Comparison of ENCODE assay signal across 2 cellular contexts in the genomic region with DNA sequence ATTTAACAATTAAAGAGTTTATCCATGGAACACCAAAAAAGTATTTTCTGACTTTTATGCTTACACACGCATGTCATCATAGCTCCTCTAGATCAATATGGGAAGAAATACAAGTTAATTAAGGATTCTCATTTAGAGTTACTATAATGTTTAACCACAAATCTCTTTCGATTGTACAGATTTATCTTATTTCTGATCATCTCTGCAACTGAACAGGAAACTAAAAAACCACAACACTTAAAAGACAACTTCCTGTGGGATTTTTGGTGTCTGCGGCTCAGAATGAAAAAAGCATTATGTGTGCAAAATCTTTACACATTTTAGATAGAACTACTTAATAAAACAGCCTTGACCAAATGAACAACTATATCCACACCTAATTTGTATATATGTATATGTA.
TF ChIP-seq lines count a peak whose summit lies in the region.

No MANE protein-coding gene starts in this region.

TF ChIP-seq in SK-N-SH, 30 proteins besides CTCF, POLR2A, EP300 and RAD21:
- TF ChIP-seq, protein P1, sequence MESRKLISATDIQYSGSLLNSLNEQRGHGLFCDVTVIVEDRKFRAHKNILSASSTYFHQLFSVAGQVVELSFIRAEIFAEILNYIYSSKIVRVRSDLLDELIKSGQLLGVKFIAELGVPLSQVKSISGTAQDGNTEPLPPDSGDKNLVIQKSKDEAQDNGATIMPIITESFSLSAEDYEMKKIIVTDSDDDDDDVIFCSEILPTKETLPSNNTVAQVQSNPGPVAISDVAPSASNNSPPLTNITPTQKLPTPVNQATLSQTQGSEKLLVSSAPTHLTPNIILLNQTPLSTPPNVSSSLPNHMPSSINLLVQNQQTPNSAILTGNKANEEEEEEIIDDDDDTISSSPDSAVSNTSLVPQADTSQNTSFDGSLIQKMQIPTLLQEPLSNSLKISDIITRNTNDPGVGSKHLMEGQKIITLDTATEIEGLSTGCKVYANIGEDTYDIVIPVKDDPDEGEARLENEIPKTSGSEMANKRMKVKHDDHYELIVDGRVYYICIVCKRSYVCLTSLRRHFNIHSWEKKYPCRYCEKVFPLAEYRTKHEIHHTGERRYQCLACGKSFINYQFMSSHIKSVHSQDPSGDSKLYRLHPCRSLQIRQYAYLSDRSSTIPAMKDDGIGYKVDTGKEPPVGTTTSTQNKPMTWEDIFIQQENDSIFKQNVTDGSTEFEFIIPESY (IDR thresholded peaks at IDR 0.05; ENCODE audit: borderline replicate concordance, low read depth) = no peak
- TF ChIP-seq TAF1 (IDR thresholded peaks at IDR 0.05; ENCODE audit: borderline replicate concordance, low read depth, low read length) (no peak), SMC3 (IDR thresholded peaks at IDR 0.05; ENCODE audit: low read depth, low read length) (no peak), TEAD4 (IDR thresholded peaks at IDR 0.05; ENCODE audit: borderline replicate concordance, insufficient read depth) (0 out of 2 replicates have a peak, but pooled peaks have one; percentile 42), SIN3A (IDR thresholded peaks at IDR 0.05; ENCODE audit: borderline replicate concordance, low read depth, low read length) (no peak), GABPA (IDR thresholded peaks at IDR 0.05; ENCODE audit: low read depth) (no peak), TCF12 (IDR thresholded peaks at IDR 0.05) (peak; percentile 27; the same call in 1 of the 2 replicates), RCOR1 (IDR thresholded peaks at IDR 0.05; ENCODE audit: low read length) (no peak), JUND (IDR thresholded peaks at IDR 0.05) (0 out of 2 replicates have a peak, but pooled peaks have one; percentile 19), EZH2phosphoT487 (IDR thresholded peaks at IDR 0.05; ENCODE audit: borderline replicate concordance, low read depth) (no peak)
- TF ChIP-seq, protein P2, sequence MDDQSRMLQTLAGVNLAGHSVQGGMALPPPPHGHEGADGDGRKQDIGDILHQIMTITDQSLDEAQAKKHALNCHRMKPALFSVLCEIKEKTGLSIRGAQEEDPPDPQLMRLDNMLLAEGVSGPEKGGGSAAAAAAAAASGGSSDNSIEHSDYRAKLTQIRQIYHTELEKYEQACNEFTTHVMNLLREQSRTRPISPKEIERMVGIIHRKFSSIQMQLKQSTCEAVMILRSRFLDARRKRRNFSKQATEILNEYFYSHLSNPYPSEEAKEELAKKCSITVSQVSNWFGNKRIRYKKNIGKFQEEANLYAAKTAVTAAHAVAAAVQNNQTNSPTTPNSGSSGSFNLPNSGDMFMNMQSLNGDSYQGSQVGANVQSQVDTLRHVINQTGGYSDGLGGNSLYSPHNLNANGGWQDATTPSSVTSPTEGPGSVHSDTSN (IDR thresholded peaks at IDR 0.05) = peak; percentile 33; the same call in 1 of the 2 replicates

TF ChIP-seq in SK-N-SH treated with all-trans-retinoic acid at 6 μM for 48 hours, 23 proteins besides CTCF, POLR2A, EP300 and RAD21 (continued from another document):
- TF ChIP-seq, protein P3, sequence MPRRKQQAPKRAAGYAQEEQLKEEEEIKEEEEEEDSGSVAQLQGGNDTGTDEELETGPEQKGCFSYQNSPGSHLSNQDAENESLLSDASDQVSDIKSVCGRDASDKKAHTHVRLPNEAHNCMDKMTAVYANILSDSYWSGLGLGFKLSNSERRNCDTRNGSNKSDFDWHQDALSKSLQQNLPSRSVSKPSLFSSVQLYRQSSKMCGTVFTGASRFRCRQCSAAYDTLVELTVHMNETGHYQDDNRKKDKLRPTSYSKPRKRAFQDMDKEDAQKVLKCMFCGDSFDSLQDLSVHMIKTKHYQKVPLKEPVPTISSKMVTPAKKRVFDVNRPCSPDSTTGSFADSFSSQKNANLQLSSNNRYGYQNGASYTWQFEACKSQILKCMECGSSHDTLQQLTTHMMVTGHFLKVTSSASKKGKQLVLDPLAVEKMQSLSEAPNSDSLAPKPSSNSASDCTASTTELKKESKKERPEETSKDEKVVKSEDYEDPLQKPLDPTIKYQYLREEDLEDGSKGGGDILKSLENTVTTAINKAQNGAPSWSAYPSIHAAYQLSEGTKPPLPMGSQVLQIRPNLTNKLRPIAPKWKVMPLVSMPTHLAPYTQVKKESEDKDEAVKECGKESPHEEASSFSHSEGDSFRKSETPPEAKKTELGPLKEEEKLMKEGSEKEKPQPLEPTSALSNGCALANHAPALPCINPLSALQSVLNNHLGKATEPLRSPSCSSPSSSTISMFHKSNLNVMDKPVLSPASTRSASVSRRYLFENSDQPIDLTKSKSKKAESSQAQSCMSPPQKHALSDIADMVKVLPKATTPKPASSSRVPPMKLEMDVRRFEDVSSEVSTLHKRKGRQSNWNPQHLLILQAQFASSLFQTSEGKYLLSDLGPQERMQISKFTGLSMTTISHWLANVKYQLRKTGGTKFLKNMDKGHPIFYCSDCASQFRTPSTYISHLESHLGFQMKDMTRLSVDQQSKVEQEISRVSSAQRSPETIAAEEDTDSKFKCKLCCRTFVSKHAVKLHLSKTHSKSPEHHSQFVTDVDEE (CRISPR knock-in tag; IDR thresholded peaks at IDR 0.05) = no peak
- TF ChIP-seq PPARA (CRISPR knock-in tag; IDR thresholded peaks at IDR 0.05; ENCODE audit: borderline replicate concordance) = no peak
- no peak for TF ChIP-seq OSR1 (CRISPR knock-in tag; IDR thresholded peaks at IDR 0.05)
- no peak for TF ChIP-seq ZNF70 (CRISPR knock-in tag; IDR thresholded peaks at IDR 0.05)
- TF ChIP-seq ISL1 (CRISPR knock-in tag; IDR thresholded peaks at IDR 0.05) = no peak
- TF ChIP-seq, protein P4, sequence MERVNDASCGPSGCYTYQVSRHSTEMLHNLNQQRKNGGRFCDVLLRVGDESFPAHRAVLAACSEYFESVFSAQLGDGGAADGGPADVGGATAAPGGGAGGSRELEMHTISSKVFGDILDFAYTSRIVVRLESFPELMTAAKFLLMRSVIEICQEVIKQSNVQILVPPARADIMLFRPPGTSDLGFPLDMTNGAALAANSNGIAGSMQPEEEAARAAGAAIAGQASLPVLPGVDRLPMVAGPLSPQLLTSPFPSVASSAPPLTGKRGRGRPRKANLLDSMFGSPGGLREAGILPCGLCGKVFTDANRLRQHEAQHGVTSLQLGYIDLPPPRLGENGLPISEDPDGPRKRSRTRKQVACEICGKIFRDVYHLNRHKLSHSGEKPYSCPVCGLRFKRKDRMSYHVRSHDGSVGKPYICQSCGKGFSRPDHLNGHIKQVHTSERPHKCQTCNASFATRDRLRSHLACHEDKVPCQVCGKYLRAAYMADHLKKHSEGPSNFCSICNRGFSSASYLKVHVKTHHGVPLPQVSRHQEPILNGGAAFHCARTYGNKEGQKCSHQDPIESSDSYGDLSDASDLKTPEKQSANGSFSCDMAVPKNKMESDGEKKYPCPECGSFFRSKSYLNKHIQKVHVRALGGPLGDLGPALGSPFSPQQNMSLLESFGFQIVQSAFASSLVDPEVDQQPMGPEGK (CRISPR knock-in tag; IDR thresholded peaks at IDR 0.05; ENCODE audit: borderline replicate concordance) = no peak
- TF ChIP-seq ZNF565 (CRISPR knock-in tag; conservative IDR thresholded peaks at IDR 0.05; ENCODE audit: low read depth) = no peak
- TF ChIP-seq ESRRG (CRISPR knock-in tag; IDR thresholded peaks at IDR 0.05) = no peak
- TF ChIP-seq, protein P5, sequence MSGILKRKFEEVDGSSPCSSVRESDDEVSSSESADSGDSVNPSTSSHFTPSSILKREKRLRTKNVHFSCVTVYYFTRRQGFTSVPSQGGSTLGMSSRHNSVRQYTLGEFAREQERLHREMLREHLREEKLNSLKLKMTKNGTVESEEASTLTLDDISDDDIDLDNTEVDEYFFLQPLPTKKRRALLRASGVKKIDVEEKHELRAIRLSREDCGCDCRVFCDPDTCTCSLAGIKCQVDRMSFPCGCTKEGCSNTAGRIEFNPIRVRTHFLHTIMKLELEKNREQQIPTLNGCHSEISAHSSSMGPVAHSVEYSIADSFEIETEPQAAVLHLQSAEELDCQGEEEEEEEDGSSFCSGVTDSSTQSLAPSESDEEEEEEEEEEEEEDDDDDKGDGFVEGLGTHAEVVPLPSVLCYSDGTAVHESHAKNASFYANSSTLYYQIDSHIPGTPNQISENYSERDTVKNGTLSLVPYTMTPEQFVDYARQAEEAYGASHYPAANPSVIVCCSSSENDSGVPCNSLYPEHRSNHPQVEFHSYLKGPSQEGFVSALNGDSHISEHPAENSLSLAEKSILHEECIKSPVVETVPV (CRISPR knock-in tag; IDR thresholded peaks at IDR 0.05) = no peak
- TF ChIP-seq TCF4 (CRISPR knock-in tag; IDR thresholded peaks at IDR 0.05; ENCODE audit: borderline replicate concordance) = no peak
